ENCODE assay signal across 8 cellular contexts in the genomic region with DNA sequence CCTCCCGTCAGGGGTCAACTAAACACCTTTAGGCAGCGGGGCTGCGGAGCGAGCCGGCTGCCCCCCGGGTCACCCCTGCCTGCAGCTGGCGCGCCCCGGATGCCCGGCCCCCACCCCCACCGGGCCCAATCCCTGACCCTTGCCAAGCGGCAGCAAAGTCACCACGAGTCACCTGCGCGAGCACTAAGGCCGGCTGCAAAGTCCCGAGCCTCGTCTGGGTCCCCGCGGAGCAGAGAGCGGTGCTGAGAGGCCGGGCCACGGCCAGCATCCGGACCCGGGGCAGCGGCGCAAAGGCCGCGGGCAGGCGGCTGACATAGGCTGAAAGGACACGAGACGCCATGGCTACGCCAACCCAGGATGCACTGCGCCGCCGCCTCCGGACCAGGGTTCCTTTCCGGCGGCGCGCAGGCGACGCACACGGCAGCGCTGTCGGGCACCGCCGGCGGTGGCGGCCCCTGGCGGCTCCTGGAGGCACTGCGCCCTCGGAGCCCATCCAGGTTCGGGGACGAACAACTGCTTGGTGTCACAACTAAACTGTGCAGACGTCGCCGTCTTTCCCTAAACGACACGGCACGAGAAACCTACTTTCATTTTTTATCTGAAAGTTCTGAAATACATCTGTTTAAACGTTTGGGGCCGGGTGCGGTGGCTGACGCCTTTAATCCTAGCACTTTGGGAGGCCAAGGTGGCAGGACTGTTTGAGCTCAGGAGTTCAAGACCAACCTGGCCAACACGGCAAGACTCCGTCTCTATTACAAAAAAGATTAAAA. TPM values are rescaled to one million over a fixed set of nuclear protein-coding genes. Genes with fewer than 3 reads are reported as not detected.
DNase-seq lines count a peak whose midpoint lies in the region; ATAC-seq and TF ChIP-seq lines count a peak whose summit lies in the region.

Gene NDUFAB1, minus strand, starts transcription at position 366 of the 770 bp plus-strand sequence. Its CDS starts 26 bp downstream, at position 340.

- peak within 1 kb of the TSS; percentile 95 for H2AFZ ChIP-seq in SU-DHL-6 (ENCODE audit: low read depth, low read length, severe bottlenecking)
- H2AFZ ChIP-seq in trophoblast cell (ENCODE audit: insufficient read depth, low read length, poor library complexity): peak within 1 kb of the TSS; percentile 77

- H3K23ac ChIP-seq in trophoblast cell (ENCODE audit: low read length): no peak within 1 kb of the TSS

- peak within 1 kb of the TSS; percentile 49 for H2AK5ac ChIP-seq in trophoblast cell (ENCODE audit: low read length)

- DNase-seq in NCI-H1092 treated with DMSO at 0.1 percent for 48 hours (lab: John Stamatoyannopoulos, UW) (peak; percentile 85), cardiac muscle cell (ENCODE audit: low read depth in 1 of 2, low spot score in 1 of 2) (peak; percentile 90 to 95), trophoblast cell (peak; percentile 92 to 97), tibial nerve (ENCODE audit: low spot score in 2 of 2) (peak; percentile 68 to 83)
- peak; percentile 81 for DNase-seq in activated naive CD8-positive, alpha-beta T cell treated with anti-CD3 and anti-CD28 coated beads, Interleukin-2, amount 50 U/mL, for 16 hours (ENCODE audit: low read depth, low spot score)

- peak within 1 kb of the TSS; percentile 62 for H3K27ac ChIP-seq in SU-DHL-6 (ENCODE audit: low read depth, low read length)
- H3K27ac ChIP-seq in cardiac muscle cell: peak within 1 kb of the TSS; percentile 83
- H3K27ac ChIP-seq in trophoblast cell (ENCODE audit: low read depth, low read length): no peak within 1 kb of the TSS
- H3K27ac ChIP-seq in tibial nerve: peak within 1 kb of the TSS; percentile 49 to 88 (median 78)

- TF ChIP-seq EP300 in tibial nerve (IDR thresholded peaks at IDR 0.05): peak in 1 of 2 donors; percentile 88

- H3K79me1 ChIP-seq in trophoblast cell (ENCODE audit: low read length): peaks cover 4% of the 10 kb centered on the region

- H3K9ac ChIP-seq in SU-DHL-6 (ENCODE audit: low read length) (peak within 1 kb of the TSS; percentile 91), trophoblast cell (ENCODE audit: low read length) (peak within 1 kb of the TSS; percentile 96)

- H4K20me1 ChIP-seq in SU-DHL-6 (ENCODE audit: low read depth, low read length): no peaks in the 10 kb centered on the region; the same call in 1 of the 2 replicates

- H3K4me2 ChIP-seq in SU-DHL-6 (ENCODE audit: low read depth, low read length, poor library complexity, severe bottlenecking) (peak within 1 kb of the TSS; percentile 82), trophoblast cell (ENCODE audit: low read length) (peak within 1 kb of the TSS; percentile 92)

- peak within 1 kb of the TSS; percentile 75 for H4K91ac ChIP-seq in trophoblast cell (ENCODE audit: low read depth, low read length)

- H2BK12ac ChIP-seq in trophoblast cell (ENCODE audit: low read length): peak within 1 kb of the TSS; percentile 18

- peak within 1 kb of the TSS; percentile 78 for H3K14ac ChIP-seq in trophoblast cell (ENCODE audit: low read length)

- H3K4me1 ChIP-seq in cardiac muscle cell (ENCODE audit: low read depth) (peaks cover 13% of the 10 kb centered on the region), trophoblast cell (ENCODE audit: control insufficient read depth in 1 of 2, insufficient read depth in 2 of 2, low read length in 2 of 2) (peaks cover 5 to 10% of the 10 kb centered on the region in 2 experiments), tibial nerve (peaks cover 0 to 30% (median 15%) of the 10 kb centered on the region in 4 donors)

- no peaks in the 10 kb centered on the region for H3K27me3 ChIP-seq in SU-DHL-6 (ENCODE audit: low read length)
- no peaks in the 10 kb centered on the region for H3K27me3 ChIP-seq in cardiac muscle cell
- no peaks in the 10 kb centered on the region for H3K27me3 ChIP-seq in trophoblast cell (ENCODE audit: insufficient read depth, low read length)
- H3K27me3 ChIP-seq in tibial nerve: no peaks in the 10 kb centered on the region

- H3K79me2 ChIP-seq in SU-DHL-6 (ENCODE audit: insufficient read depth, low read length) (peaks cover 47% of the 10 kb centered on the region), trophoblast cell (ENCODE audit: control insufficient read depth, insufficient read depth, low read length, poor library complexity) (peaks cover 12% of the 10 kb centered on the region)

- H3K18ac ChIP-seq in trophoblast cell (ENCODE audit: low read length): peak within 1 kb of the TSS; percentile 89

- H2BK5ac ChIP-seq in trophoblast cell (ENCODE audit: low read depth, low read length, poor library complexity): peak within 1 kb of the TSS; percentile 60

- no peaks in the 10 kb centered on the region for H3K9me2 ChIP-seq in SU-DHL-6 (replicated peaks; ENCODE audit: insufficient read depth, low read length)

- H3F3A ChIP-seq in SU-DHL-6 (ENCODE audit: insufficient read depth): peaks cover 12% of the 10 kb centered on the region

- H4K12ac ChIP-seq in trophoblast cell (ENCODE audit: low read depth, low read length): peak within 1 kb of the TSS; percentile 57

- peak within 1 kb of the TSS; percentile 44 for H2BK120ac ChIP-seq in trophoblast cell (ENCODE audit: insufficient read depth, low read length, poor library complexity)

- peak; percentile 14 to 16 for TF ChIP-seq POLR2A in tibial nerve (IDR thresholded peaks at IDR 0.05)

- peak; percentile 80 for ATAC-seq in HG02623 (IDR thresholded peaks at IDR 0.05; ENCODE audit: unreplicated experiment)

- WGBS in trophoblast cell (ENCODE audit: extremely low coverage, insufficient coverage, insufficient read length): no CpG with 5 or more reads among the region's 67 CpGs
- 4 to 6% methylated on average over 24 to 44 of the region's 67 CpGs for WGBS in tibial nerve, 2 donors

- H3K9me3 ChIP-seq in SU-DHL-6 (ENCODE audit: insufficient read depth, low read length): no peaks in the 10 kb centered on the region
- no peaks in the 10 kb centered on the region for H3K9me3 ChIP-seq in cardiac muscle cell (ENCODE audit: low read depth)
- no peaks in the 10 kb centered on the region for H3K9me3 ChIP-seq in trophoblast cell (ENCODE audit: insufficient read depth, low read depth, low read length)
- H3K9me3 ChIP-seq in tibial nerve: no peaks in the 10 kb centered on the region

- TF ChIP-seq CTCF in GM12873 (IDR thresholded peaks at IDR 0.05; ENCODE audit: insufficient read depth, low read depth, low read length, missing control alignments) (peak; percentile 99), SU-DHL-6 (IDR thresholded peaks at IDR 0.05; ENCODE audit: insufficient read depth, low read length, poor library complexity, severe bottlenecking) (peak; percentile 80), cardiac muscle cell (IDR thresholded peaks at IDR 0.05; ENCODE audit: low read depth, low read length) (peak; percentile 98), tibial nerve (IDR thresholded peaks at IDR 0.05) (peak; percentile 97 to 100 (median 100))

- H4K8ac ChIP-seq in trophoblast cell (ENCODE audit: low read depth, low read length): peak within 1 kb of the TSS; percentile 98

- peak within 1 kb of the TSS; percentile 68 for H3K4me3 ChIP-seq in SU-DHL-6 (ENCODE audit: insufficient read depth, low read length, poor library complexity, severe bottlenecking)
- H3K4me3 ChIP-seq in cardiac muscle cell: peak within 1 kb of the TSS; percentile 94
- H3K4me3 ChIP-seq in trophoblast cell (ENCODE audit: low read depth, low read length): peak within 1 kb of the TSS; percentile 88
- peak within 1 kb of the TSS; percentile 71 to 95 (median 89) for H3K4me3 ChIP-seq in tibial nerve

- H3K36me3 ChIP-seq in SU-DHL-6 (ENCODE audit: low read length) (no peaks in the 10 kb centered on the region; the same call in 1 of the 2 replicates), cardiac muscle cell (peaks cover 3% of the 10 kb centered on the region), trophoblast cell (ENCODE audit: control insufficient read depth in 1 of 2, insufficient read depth in 2 of 2, low read length in 2 of 2) (peaks cover 8 to 21% of the 10 kb centered on the region in 2 experiments), tibial nerve (peaks cover 0 to 40% (median 0%) of the 10 kb centered on the region in 3 donors)

- peak within 1 kb of the TSS; percentile 84 for H3K4ac ChIP-seq in trophoblast cell (ENCODE audit: low read depth, low read length)

RNA-seq across cellular contexts. Expression of gene NDUFAB1, which starts in this region (rescaled TPM):
- 108 and 192 TPM in 2 replicates for total RNA-seq in cardiac muscle cell
- 369 and 431 TPM in 2 replicates for polyA plus RNA-seq in cardiac muscle cell
- polyA plus RNA-seq in trophoblast cell (2013): 180 and 185 TPM in 2 replicates
- total RNA-seq in tibial nerve: 10 to 100 TPM; 43.7 to 87.8 (median 67.1) TPM
